16 cellular contexts compared by ENCODE assay signal in genomic region chr4:139676365-139676764, GRCh38. TPM values are rescaled to one million over a fixed set of nuclear protein-coding genes. Genes with fewer than 3 reads are reported as not detected.
A peak's percentile ranks its signal among the peaks of the same experiment; 100 is the strongest.
DNase-seq lines count a peak whose midpoint lies in the region; ATAC-seq and TF ChIP-seq lines count a peak whose summit lies in the region.
"Had no signal": no experiment of that assay in that cellular context is flagged by ENCODE, and none has a peak within 500 bp of the region (broad histone marks: within the 10 kb centered on the region; RNA-seq: fewer than 3 reads in every experiment).

No MANE protein-coding gene starts in this region.

- no peaks in the 10 kb centered on the region for H3K4me1 ChIP-seq in HEK293 (ENCODE audit: control insufficient read depth, insufficient read depth, low read length)
- no peaks in the 10 kb centered on the region for H3K4me1 ChIP-seq in hepatocyte (ENCODE audit: insufficient read depth)

- CTCF ChIA-PET in HEK293 (lab: Yijun Ruan, JAX), result no interaction called here

- H3K36me3 Mint-ChIP-seq in dendritic cell treated with granulocyte-macrophage colony-stimulating factor and Interleukin-4, amounts not matched to agents 40 ng/mL and 50 ng/mL, for 4 days (ENCODE audit: low read depth), result peaks cover 65% of the 10 kb centered on the region
- H3K36me3 Mint-ChIP-seq in stimulated activated naive B cell treated with anti-CD40 and anti-IgM and Interleukin-4, amounts not matched to agents 10 μg/mL and 1 μg/mL and 100 μg/mL, for 72 hours, result peaks cover 2 to 4% of the 10 kb centered on the region in 2 donors
- H3K36me3 Mint-ChIP-seq: IgD-negative memory B cell had no signal

- DNase-seq in hepatocyte (ENCODE audit: low spot score) (no peak), NCI-H748 (lab: John Stamatoyannopoulos, UW; ENCODE audit: unreplicated experiment) (no peak), foreskin melanocyte (no peak)
- DNase-seq in stimulated activated naive B cell treated with anti-CD40 and anti-IgM and Interleukin-4, amounts not matched to agents 10 μg/mL and 1 μg/mL and 100 μg/mL, for 72 hours, result no peak
- DNase-seq: C1 segment of cervical spinal cord; CD4-positive, alpha-beta memory T cell; DMS153; DMS79 treated with DMSO at 0.1 percent for 48 hours; EL had no signal

- intact Hi-C loops in dendritic cell treated with granulocyte-macrophage colony-stimulating factor and Interleukin-4, amounts not matched to agents 40 ng/mL and 50 ng/mL, for 4 days (cut with micrococcal nuclease), result no loop called here

- no peak for ATAC-seq in stimulated activated naive B cell treated with anti-CD40 and anti-IgM and Interleukin-4, amounts not matched to agents 10 μg/mL and 1 μg/mL and 100 μg/mL, for 72 hours (replicated peaks)
- ATAC-seq in GM18502 (IDR thresholded peaks at IDR 0.05; ENCODE audit: poor library complexity, unreplicated experiment) (no peak), GM21723 (IDR thresholded peaks at IDR 0.05; ENCODE audit: unreplicated experiment) (no peak)
- ATAC-seq: HCT116 had no signal

- no peak overlapping the region for H3K4me2 ChIP-seq in hepatocyte

- H3K4me3 ChIP-seq in HEK293 (ENCODE audit: low read depth, low read length) (no peak overlapping the region), hepatocyte (no peak overlapping the region)

- no peaks in the 10 kb centered on the region for H3K27me3 Mint-ChIP-seq in dendritic cell treated with granulocyte-macrophage colony-stimulating factor and Interleukin-4, amounts not matched to agents 40 ng/mL and 50 ng/mL, for 4 days
- no peaks in the 10 kb centered on the region for H3K27me3 Mint-ChIP-seq in stimulated activated naive B cell treated with anti-CD40 and anti-IgM and Interleukin-4, amounts not matched to agents 10 μg/mL and 1 μg/mL and 100 μg/mL, for 72 hours
- H3K27me3 Mint-ChIP-seq: B cell; CD4-positive, alpha-beta memory T cell; IgD-negative memory B cell had no signal

- H3K27ac Mint-ChIP-seq in dendritic cell treated with granulocyte-macrophage colony-stimulating factor and Interleukin-4, amounts not matched to agents 40 ng/mL and 50 ng/mL, for 4 days, result peak overlapping the region; percentile 85
- peak overlapping the region; percentile 25 for H3K27ac Mint-ChIP-seq in stimulated activated naive B cell treated with anti-CD40 and anti-IgM and Interleukin-4, amounts not matched to agents 10 μg/mL and 1 μg/mL and 100 μg/mL, for 72 hours
- H3K27ac Mint-ChIP-seq: B cell; CD4-positive, alpha-beta memory T cell; IgD-negative memory B cell had no signal

- no peak overlapping the region for H3K4me3 Mint-ChIP-seq in dendritic cell treated with granulocyte-macrophage colony-stimulating factor and Interleukin-4, amounts not matched to agents 40 ng/mL and 50 ng/mL, for 4 days
- no peak overlapping the region for H3K4me3 Mint-ChIP-seq in stimulated activated naive B cell treated with anti-CD40 and anti-IgM and Interleukin-4, amounts not matched to agents 10 μg/mL and 1 μg/mL and 100 μg/mL, for 72 hours
- H3K4me3 Mint-ChIP-seq: B cell; CD4-positive, alpha-beta memory T cell; IgD-negative memory B cell had no signal

- no peak overlapping the region for H2AFZ ChIP-seq in hepatocyte

- H3K9me2 ChIP-seq in hepatocyte (replicated peaks; ENCODE audit: insufficient read depth), result no peaks in the 10 kb centered on the region

- POLR2A ChIA-PET in HEK293 (lab: Yijun Ruan, JAX), result no interaction called here

- no peak for TF ChIP-seq CTCF in HEK293 (tag by site-specific recombination; IDR thresholded peaks at IDR 0.05)
- TF ChIP-seq CTCF in hepatocyte (IDR thresholded peaks at IDR 0.05; ENCODE audit: poor library complexity), result no peak

- no peaks in the 10 kb centered on the region for H4K20me1 ChIP-seq in hepatocyte (ENCODE audit: insufficient read depth, poor library complexity, severe bottlenecking)

- no peaks in the 10 kb centered on the region for H3K9me3 ChIP-seq in HEK293 (ENCODE audit: control insufficient read depth, insufficient read depth, low read depth, low read length)
- no peaks in the 10 kb centered on the region for H3K9me3 ChIP-seq in hepatocyte (ENCODE audit: low read depth)

- H3K27me3 ChIP-seq in hepatocyte, result no peaks in the 10 kb centered on the region

- peaks cover 93% of the 10 kb centered on the region for H3K79me2 ChIP-seq in hepatocyte

- H3K36me3 ChIP-seq in HEK293 (ENCODE audit: control insufficient read depth in 2 of 2, insufficient read depth in 1 of 2, low read length in 2 of 2) (peaks cover 0 to 28% of the 10 kb centered on the region in 2 experiments; a peak in 2 of 3 replicates), hepatocyte (replicated peaks; ENCODE audit: insufficient read depth, low read depth) (no peaks in the 10 kb centered on the region)

- peaks cover 52% of the 10 kb centered on the region for H3K4me1 Mint-ChIP-seq in dendritic cell treated with granulocyte-macrophage colony-stimulating factor and Interleukin-4, amounts not matched to agents 40 ng/mL and 50 ng/mL, for 4 days (ENCODE audit: low read depth)
- peaks cover 10 to 23% of the 10 kb centered on the region in 2 donors for H3K4me1 Mint-ChIP-seq in stimulated activated naive B cell treated with anti-CD40 and anti-IgM and Interleukin-4, amounts not matched to agents 10 μg/mL and 1 μg/mL and 100 μg/mL, for 72 hours
- H3K4me1 Mint-ChIP-seq: CD4-positive, alpha-beta memory T cell had no signal

- 90% methylated on average over 2 of the region's 2 CpGs for WGBS in hepatocyte (ENCODE audit: low lambda C conversion rate, missing lambda C conversion rate)

- no peak overlapping the region for H3K27ac ChIP-seq in HEK293 (ENCODE audit: extremely low read depth, low read depth, low read length)
- H3K27ac ChIP-seq in hepatocyte, result peak overlapping the region; percentile 18

- no peaks in the 10 kb centered on the region for H3K9me3 Mint-ChIP-seq in dendritic cell treated with granulocyte-macrophage colony-stimulating factor and Interleukin-4, amounts not matched to agents 40 ng/mL and 50 ng/mL, for 4 days
- no peaks in the 10 kb centered on the region for H3K9me3 Mint-ChIP-seq in stimulated activated naive B cell treated with anti-CD40 and anti-IgM and Interleukin-4, amounts not matched to agents 10 μg/mL and 1 μg/mL and 100 μg/mL, for 72 hours
- H3K9me3 Mint-ChIP-seq: CD4-positive, alpha-beta memory T cell; IgD-negative memory B cell had no signal

TF ChIP-seq in HEK293, 187 proteins besides CTCF, POLR2A, EP300 and RAD21:
- TF ChIP-seq ZNF10 (tag by site-specific recombination; IDR thresholded peaks at IDR 0.05) (peak; percentile 96), ZNF16 (tag by site-specific recombination; IDR thresholded peaks at IDR 0.05; ENCODE audit: low read depth) (no peak)

RNA-seq across cellular contexts. Expression of gene MGST2, which starts 10.7 kb away (rescaled TPM):
- total RNA-seq in hepatocyte, result 82.4 and 88.5 TPM in 2 replicates
- 97.9 and 108 TPM in 2 replicates for polyA plus RNA-seq in hepatocyte
